8 cellular contexts compared by ENCODE assay signal in genomic region chr3:128616516-128617269, GRCh38. TPM values are rescaled to one million over a fixed set of nuclear protein-coding genes. Genes with fewer than 3 reads are reported as not detected.
A peak's percentile ranks its signal among the peaks of the same experiment; 100 is the strongest.
DNase-seq lines count a peak whose midpoint lies in the region; ATAC-seq and TF ChIP-seq lines count a peak whose summit lies in the region.

No MANE protein-coding gene starts in this region.

- H3K27me3 ChIP-seq in DND-41 (ENCODE audit: insufficient read depth, low read length, poor library complexity) (no peaks in the 10 kb centered on the region), OCI-LY1 (ENCODE audit: insufficient read depth, low read length) (no peaks in the 10 kb centered on the region)

- H3K9me3 Mint-ChIP-seq in effector memory CD8-positive, alpha-beta T cell = no peaks in the 10 kb centered on the region

- peaks cover 16 to 19% of the 10 kb centered on the region in 2 donors for H3K4me1 Mint-ChIP-seq in effector memory CD8-positive, alpha-beta T cell (ENCODE audit: low read depth in 2 of 2)

- peak overlapping the region; percentile 87 for H2AFZ ChIP-seq in DND-41 (ENCODE audit: low read depth, low read length)
- no peak overlapping the region for H2AFZ ChIP-seq in OCI-LY1 (ENCODE audit: low read length)

- H3K9me2 ChIP-seq in OCI-LY1 (ENCODE audit: low read depth, low read length) = no peaks in the 10 kb centered on the region

- H3K4me3 ChIP-seq in DND-41 (ENCODE audit: low read depth in 1 of 2, low read length in 2 of 2) (peak overlapping the region in 1 of 2 experiments; percentile 91; a peak in 2 of 4 replicates), OCI-LY1 (ENCODE audit: low read depth, low read length, poor library complexity, severe bottlenecking) (peak overlapping the region; percentile 73)

- H3F3A ChIP-seq in OCI-LY1 (ENCODE audit: insufficient read depth, low read length) = 0 out of 2 replicates have a peak, but pooled peaks cover 6% of the 10 kb centered on the region

- peak overlapping the region; percentile 92 to 97 for H3K27ac Mint-ChIP-seq in effector memory CD8-positive, alpha-beta T cell

- H3K4me2 ChIP-seq in DND-41 (ENCODE audit: insufficient read depth, low read length) (peak overlapping the region; percentile 99), OCI-LY1 (ENCODE audit: low read length) (peak overlapping the region; percentile 66)

- H3K9me3 ChIP-seq in DND-41 (ENCODE audit: insufficient read depth, low read length, severe bottlenecking) (no peaks in the 10 kb centered on the region), OCI-LY1 (ENCODE audit: low read length) (no peaks in the 10 kb centered on the region)

- H4K20me1 ChIP-seq in DND-41 (ENCODE audit: insufficient read depth, low read length) = 0 out of 2 replicates have a peak, but pooled peaks cover under 1% of the 10 kb centered on the region
- no peaks in the 10 kb centered on the region for H4K20me1 ChIP-seq in OCI-LY1 (ENCODE audit: insufficient read depth, low read length)

- no peaks in the 10 kb centered on the region for H3K27me3 Mint-ChIP-seq in effector memory CD8-positive, alpha-beta T cell

- H3K9ac ChIP-seq in DND-41 (ENCODE audit: low read depth, low read length) = peak overlapping the region; percentile 81
- peak overlapping the region; percentile 54; the same call in 1 of the 2 replicates for H3K9ac ChIP-seq in OCI-LY1 (ENCODE audit: low read length)

- intact Hi-C loops in posterior vena cava (cut with DNase I) = loop anchor here (5.0 to 10.0 kb wide), 2 partner anchors 231 to 522 kb away; no protein-coding TSS in a partner anchor

- ATAC-seq in DND-41 (ENCODE audit: insufficient read depth, low read depth) = no peak
- no peak for ATAC-seq in effector memory CD8-positive, alpha-beta T cell (replicated peaks)

- H3K4me1 ChIP-seq in DND-41 (ENCODE audit: insufficient read depth, low read length) (peaks cover 36% of the 10 kb centered on the region), OCI-LY1 (ENCODE audit: insufficient read depth, low read length, severe bottlenecking) (peaks cover 34% of the 10 kb centered on the region)

- DNase-seq in DND-41 = no peak
- no peak for DNase-seq in effector memory CD8-positive, alpha-beta T cell
- DNase-seq in posterior vena cava (ENCODE audit: low spot score) = peak; percentile 83
- no peak for DNase-seq in H4 (ENCODE audit: low spot score)
- no peak for DNase-seq in NCI-H1417 treated with DMSO at 0.1 percent for 48 hours (lab: John Stamatoyannopoulos, UW)
- no peak for DNase-seq in SK-N-DZ (ENCODE audit: low spot score)
- DNase-seq in NCI-H774 (lab: John Stamatoyannopoulos, UW) = no peak

- H3K4me3 Mint-ChIP-seq in effector memory CD8-positive, alpha-beta T cell = peak overlapping the region; percentile 92 to 100

- no peak for TF ChIP-seq CTCF in DND-41 (IDR thresholded peaks at IDR 0.05; ENCODE audit: borderline replicate concordance, extremely low read depth, low read length, poor library complexity, severe bottlenecking)
- no peak for TF ChIP-seq CTCF in OCI-LY1 (IDR thresholded peaks at IDR 0.05; ENCODE audit: low read length)

- H3K27ac ChIP-seq in DND-41 (ENCODE audit: low read length) (peak overlapping the region; percentile 74), OCI-LY1 (ENCODE audit: low read depth, low read length, poor library complexity, severe bottlenecking) (peak overlapping the region; percentile 12)

- H3K36me3 ChIP-seq in DND-41 (ENCODE audit: insufficient read depth, low read length) (peaks cover 36% of the 10 kb centered on the region), OCI-LY1 (ENCODE audit: insufficient read depth, low read length) (peaks cover 35% of the 10 kb centered on the region)

- peaks cover 49% of the 10 kb centered on the region for H3K36me3 Mint-ChIP-seq in effector memory CD8-positive, alpha-beta T cell (ENCODE audit: insufficient read depth)

- H3K79me2 ChIP-seq in DND-41 (ENCODE audit: insufficient read depth, low read length) = peaks cover 15% of the 10 kb centered on the region
- no peaks in the 10 kb centered on the region for H3K79me2 ChIP-seq in OCI-LY1 (ENCODE audit: insufficient read depth, low read length)

RNA-seq across cellular contexts. Expression of gene RPN1, which starts 33.9 kb away (rescaled TPM):
- 100 to 1,000 TPM; 144 to 155 TPM for total RNA-seq in posterior vena cava
- 525 and 532 TPM in 2 replicates for total RNA-seq in H4 (2014; rRNA removed; shearing (Covaris generic))
- 205 and 243 TPM in 2 replicates for polyA plus RNA-seq in SK-N-DZ (2014; cell fraction: cytosol; rRNA removed)
- polyA plus RNA-seq in SK-N-DZ (2014; cell fraction: nucleus; rRNA removed) = 78.6 and 109 TPM in 2 replicates
